ENCODE assay signal across 17 cellular contexts in the genomic region with DNA sequence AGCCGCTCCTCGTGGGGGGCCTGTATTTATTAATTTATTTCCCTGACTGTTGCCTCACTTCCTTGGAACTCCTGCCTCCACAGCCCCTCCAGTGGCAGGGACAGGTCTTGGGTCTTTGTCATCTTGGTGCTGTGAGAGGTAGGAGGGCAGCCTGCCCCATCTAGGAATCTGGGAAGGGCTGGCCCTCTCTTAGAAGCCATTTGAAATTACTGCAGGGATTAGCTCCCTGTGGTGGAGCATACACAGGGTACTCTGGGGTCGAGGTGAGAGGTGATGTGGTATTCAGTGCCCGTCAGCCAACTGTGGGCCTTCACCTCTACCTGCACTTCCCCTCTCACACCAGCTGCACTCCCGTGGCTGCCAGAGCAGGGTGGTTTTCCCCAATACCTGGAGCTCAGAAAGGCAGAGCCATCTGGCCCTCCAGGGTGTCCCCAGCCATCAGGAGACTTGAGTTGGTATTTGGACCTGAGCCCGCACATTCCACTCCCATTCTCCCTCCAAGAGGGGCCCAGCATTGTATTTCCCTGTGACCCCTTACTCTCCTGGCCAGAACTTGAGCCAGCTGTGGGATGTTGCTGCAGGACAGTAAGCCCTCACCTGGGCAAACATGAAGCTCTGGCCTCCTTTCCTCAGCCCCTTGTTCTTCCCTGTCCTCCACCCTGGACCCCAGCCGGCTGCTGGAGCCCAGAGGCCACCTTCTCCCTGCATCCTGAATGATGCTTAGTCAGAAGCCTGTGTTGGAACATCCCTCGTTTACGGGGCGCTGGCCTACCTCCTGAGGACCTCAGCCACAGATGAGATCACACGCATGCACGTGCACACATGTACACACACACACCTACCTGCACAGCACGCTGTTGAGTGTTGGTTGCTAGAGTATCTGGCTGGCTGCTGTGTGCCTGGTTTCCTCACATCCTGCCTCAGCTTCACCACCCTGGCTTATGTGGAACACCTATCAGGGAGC. TPM values are rescaled to one million over a fixed set of nuclear protein-coding genes. Genes with fewer than 3 reads are reported as not detected.
DNase-seq lines count a peak whose midpoint lies in the region; ATAC-seq, FAIRE-seq and TF ChIP-seq lines count a peak whose summit lies in the region.
"Had no signal": no experiment of that assay in that cellular context is flagged by ENCODE, and none has a peak within 500 bp of the region (broad histone marks: within the 10 kb centered on the region; RNA-seq: fewer than 3 reads in every experiment).

No MANE protein-coding gene starts in this region.

- TF ChIP-seq POLR2A in heart left ventricle (IDR thresholded peaks at IDR 0.05): no peak
- TF ChIP-seq POLR2A in spleen (IDR thresholded peaks at IDR 0.05): no peak

- no peaks in the 10 kb centered on the region for H3K27me3 ChIP-seq in cardiac muscle cell
- no peaks in the 10 kb centered on the region for H3K27me3 ChIP-seq in heart left ventricle
- no peaks in the 10 kb centered on the region for H3K27me3 ChIP-seq in keratinocyte (ENCODE audit: control insufficient read depth, extremely low read depth, insufficient read depth, low read length)
- H3K27me3 ChIP-seq in spleen (replicated peaks in 1 of 7): no peaks in the 10 kb centered on the region
- H3K27me3 ChIP-seq: uterus had no signal

- CTCF ChIA-PET in activated CD8-positive, alpha-beta T cell treated with anti-CD3 and anti-CD28 coated beads, Interleukin-2, amount 10 ng/mL, durations not matched to agents 7 days and 5 days (lab: Charles Lee): interaction anchor here (1.0 to 4.1 kb wide), 2 partner anchors 14 to 53 kb away, joined by 3 to 23 read pairs; partner anchors contain the start of gene MAPKBP1

- TF ChIP-seq CTCF in cardiac muscle cell (IDR thresholded peaks at IDR 0.05; ENCODE audit: low read depth, low read length): no peak
- TF ChIP-seq CTCF in heart left ventricle (IDR thresholded peaks at IDR 0.05): no peak
- no peak for TF ChIP-seq CTCF in keratinocyte (optimal IDR thresholded peaks at IDR 0.05 in 1 of 3, IDR thresholded peaks at IDR 0.05 in 1 of 3, conservative IDR thresholded peaks at IDR 0.05 in 1 of 3; ENCODE audit: extremely low read depth in 1 of 3, insufficient read depth in 2 of 3, low read length in 3 of 3)
- no peak for TF ChIP-seq CTCF in type B pancreatic cell (conservative IDR thresholded peaks at IDR 0.05)
- no peak for TF ChIP-seq CTCF in spleen (IDR thresholded peaks at IDR 0.05 in 8 of 11, conservative IDR thresholded peaks at IDR 0.05 in 3 of 11)

- dilution Hi-C loops in keratinocyte (cut with MboI; ENCODE audit: extremely low pct_ligation_motif_present, low sequenced_read_pairs): no loop called here

- H3K4me1 ChIP-seq in cardiac muscle cell (ENCODE audit: low read depth) (no peaks in the 10 kb centered on the region), heart left ventricle (peaks cover 0 to 19% (median 13%) of the 10 kb centered on the region in 12 donors), keratinocyte (ENCODE audit: control insufficient read depth, extremely low read depth, insufficient read depth, low read length) (peaks cover 41% of the 10 kb centered on the region), spleen (peaks cover 8 to 36% (median 25%) of the 10 kb centered on the region in 6 donors)

- H3K9ac ChIP-seq in keratinocyte (ENCODE audit: control insufficient read depth, extremely low read depth, insufficient read depth, low read length): peak overlapping the region; percentile 67

- no peaks in the 10 kb centered on the region for H3K9me3 Mint-ChIP-seq in activated CD8-positive, alpha-beta T cell treated with anti-CD3 and anti-CD28 coated beads, Interleukin-2, amount 10 ng/mL, durations not matched to agents 7 days and 5 days (ENCODE audit: insufficient read depth)
- no peaks in the 10 kb centered on the region for H3K9me3 Mint-ChIP-seq in type B pancreatic cell

- DNase-seq in cardiac muscle cell (ENCODE audit: low read depth in 1 of 2, low spot score in 1 of 2): no peak
- DNase-seq in heart left ventricle: no peak
- no peak for DNase-seq in activated CD8-positive, alpha-beta T cell treated with anti-CD3 and anti-CD28 coated beads, Interleukin-2, amount 10 ng/mL, durations not matched to agents 7 days and 5 days
- DNase-seq in keratinocyte (ENCODE audit: low read depth, low spot score): no peak
- DNase-seq in type B pancreatic cell (ENCODE audit: extremely low spot score, unreplicated experiment): no peak
- no peak for DNase-seq in stimulated activated CD8-positive, alpha-beta memory T cell treated with anti-CD3 and anti-CD28 coated beads, Interleukin-4, amount 100 ng/mL, for 48 hours
- DNase-seq in occipital lobe (lab: John Stamatoyannopoulos, UW): no peak
- DNase-seq in spleen: no peak
- DNase-seq: AML-193; mammary epithelial cell; NCI-H1694 treated with DMSO at 0.1 percent for 48 hours; NCI-H526 treated with DMSO at 0.1 percent for 48 hours; stimulated activated CD4-positive, alpha-beta T cell treated with anti-CD3 and anti-CD28 coated beads, Interleukin-15, amount 100 ng/mL, for 24 hours; T1000; uterus had no signal

- no peaks in the 10 kb centered on the region for H3K27me3 Mint-ChIP-seq in activated CD8-positive, alpha-beta T cell treated with anti-CD3 and anti-CD28 coated beads, Interleukin-2, amount 10 ng/mL, durations not matched to agents 7 days and 5 days (ENCODE audit: low read depth)
- H3K27me3 Mint-ChIP-seq in type B pancreatic cell: no peaks in the 10 kb centered on the region

- H3K4me3 ChIP-seq in cardiac muscle cell (no peak overlapping the region), heart left ventricle (no peak overlapping the region), keratinocyte (ENCODE audit: control insufficient read depth in 2 of 3, extremely low read depth in 1 of 3, insufficient read depth in 2 of 3, low read depth in 1 of 3, low read length in 3 of 3) (no peak overlapping the region), spleen (no peak overlapping the region)
- H3K4me3 ChIP-seq: coronary artery, GM12878, uterus had no signal

- FAIRE-seq in keratinocyte (lab: Jason Lieb, UNC): peak; percentile 82
- FAIRE-seq: GM12878 had no signal

- H3K27ac ChIP-seq in cardiac muscle cell (peak overlapping the region; percentile 36), heart left ventricle (no peak overlapping the region), keratinocyte (ENCODE audit: control insufficient read depth, insufficient read depth, low read length) (peak overlapping the region; percentile 83), spleen (no peak overlapping the region)
- H3K27ac ChIP-seq: coronary artery, uterus had no signal

- peaks cover 17% of the 10 kb centered on the region for H3K36me3 Mint-ChIP-seq in activated CD8-positive, alpha-beta T cell treated with anti-CD3 and anti-CD28 coated beads, Interleukin-2, amount 10 ng/mL, durations not matched to agents 7 days and 5 days (ENCODE audit: low read depth)
- no peaks in the 10 kb centered on the region for H3K36me3 Mint-ChIP-seq in type B pancreatic cell

- H3K79me2 ChIP-seq in keratinocyte (ENCODE audit: control insufficient read depth, insufficient read depth, low read length): peaks cover 6% of the 10 kb centered on the region

- H3K9me3 ChIP-seq in cardiac muscle cell (ENCODE audit: low read depth): no peaks in the 10 kb centered on the region
- no peaks in the 10 kb centered on the region for H3K9me3 ChIP-seq in heart left ventricle
- H3K9me3 ChIP-seq in keratinocyte (ENCODE audit: control insufficient read depth, low read depth, low read length): no peaks in the 10 kb centered on the region
- no peaks in the 10 kb centered on the region for H3K9me3 ChIP-seq in spleen
- H3K9me3 ChIP-seq: uterus had no signal

- no peak overlapping the region for H2AFZ ChIP-seq in keratinocyte (ENCODE audit: control insufficient read depth, low read length)

- WGBS in heart left ventricle, 4 donors: 72 to 79% (median 77%) methylated on average over 13 of the region's 13 CpGs
- 73 to 90% (median 79%) methylated on average over 12 to 13 of the region's 13 CpGs for WGBS in spleen, 5 donors

- peak overlapping the region; percentile 42 for H3K4me3 Mint-ChIP-seq in activated CD8-positive, alpha-beta T cell treated with anti-CD3 and anti-CD28 coated beads, Interleukin-2, amount 10 ng/mL, durations not matched to agents 7 days and 5 days
- H3K4me3 Mint-ChIP-seq in type B pancreatic cell: peak overlapping the region; percentile 73

- no peak for ATAC-seq in heart left ventricle
- ATAC-seq in activated CD8-positive, alpha-beta T cell treated with anti-CD3 and anti-CD28 coated beads, Interleukin-2, amount 10 ng/mL, durations not matched to agents 7 days and 5 days: no peak
- ATAC-seq: GM12878 had no signal

- peaks cover 27% of the 10 kb centered on the region for H3K4me1 Mint-ChIP-seq in activated CD8-positive, alpha-beta T cell treated with anti-CD3 and anti-CD28 coated beads, Interleukin-2, amount 10 ng/mL, durations not matched to agents 7 days and 5 days (ENCODE audit: low read depth)
- peaks cover 6% of the 10 kb centered on the region for H3K4me1 Mint-ChIP-seq in type B pancreatic cell (ENCODE audit: unreplicated experiment)

- H4K20me1 ChIP-seq in keratinocyte (ENCODE audit: control insufficient read depth, extremely low read depth, insufficient read depth, low read length): peaks cover 4% of the 10 kb centered on the region

- intact Hi-C loops in heart left ventricle (cut with DNase I) (loop anchor here in 6 of 10 donors (5.0 to 10.0 kb wide), 6 partner anchors 46 to 149 kb away; partner anchors contain the start of genes EHD4 (in 3 of the 6), SPTBN5 (in 2 of the 6) and MAPKBP1 (in 1 of the 6)), spleen (cut with DNase I; ENCODE audit: low total_unique reads) (no loop called here)

- H3K4me2 ChIP-seq in keratinocyte (ENCODE audit: control insufficient read depth, extremely low read depth, insufficient read depth, low read depth, low read length): no peak overlapping the region

- peaks cover 25% of the 10 kb centered on the region for H3K36me3 ChIP-seq in cardiac muscle cell
- H3K36me3 ChIP-seq in heart left ventricle: peaks cover 0 to 42% (median 31%) of the 10 kb centered on the region in 9 donors
- H3K36me3 ChIP-seq in keratinocyte (ENCODE audit: control insufficient read depth in 2 of 2, extremely low read depth in 1 of 2, insufficient read depth in 2 of 2, low read length in 2 of 2): peaks cover 35 to 52% of the 10 kb centered on the region in 2 experiments
- peaks cover 0 to 64% (median 29%) of the 10 kb centered on the region in 6 donors for H3K36me3 ChIP-seq in spleen
- H3K36me3 ChIP-seq: uterus had no signal

- no peaks in the 10 kb centered on the region for H3K9me1 ChIP-seq in keratinocyte (ENCODE audit: control insufficient read depth, extremely low read depth, insufficient read depth, low read length)

- POLR2A ChIA-PET in activated CD8-positive, alpha-beta T cell treated with anti-CD3 and anti-CD28 coated beads, Interleukin-2, amount 10 ng/mL, durations not matched to agents 7 days and 5 days (lab: Charles Lee): no interaction called here

- H3K27ac Mint-ChIP-seq in activated CD8-positive, alpha-beta T cell treated with anti-CD3 and anti-CD28 coated beads, Interleukin-2, amount 10 ng/mL, durations not matched to agents 7 days and 5 days: no peak overlapping the region
- peak overlapping the region; percentile 33 for H3K27ac Mint-ChIP-seq in type B pancreatic cell

RNA-seq across cellular contexts. Expression of gene JMJD7, which starts 2.0 kb away (rescaled TPM):
- 22.8 and 29.4 TPM in 2 replicates for total RNA-seq in cardiac muscle cell
- polyA plus RNA-seq in cardiac muscle cell: 17.4 and 27.6 TPM in 2 replicates
- 10 to 100 TPM in 6 of 9 donors, 1 to 10 TPM in 3; 5.4 to 17.9 (median 11.8) TPM for total RNA-seq in heart left ventricle
- polyA plus RNA-seq in heart left ventricle: 10 to 100 TPM in 1 of 2 donors, 1 to 10 TPM in 1; 7.3 to 20.6 TPM
- 10 to 100 TPM; 19.5 to 22.8 TPM for total RNA-seq in activated CD8-positive, alpha-beta T cell treated with anti-CD3 and anti-CD28 coated beads, Interleukin-2, amount 10 ng/mL, durations not matched to agents 7 days and 5 days
- polyA plus RNA-seq in keratinocyte: 7.8 to 8.2 TPM (median 7.8 TPM) in 3 replicates
- polyA plus RNA-seq in keratinocyte (2011; ENCODE audit: low read depth): 7.2 TPM
- polyA plus RNA-seq in keratinocyte (2011; cell fraction: cytosol; rRNA removed): 3.0 and 5.2 TPM in 2 replicates
- polyA plus RNA-seq in keratinocyte (2011; cell fraction: nucleus; rRNA removed): 2.9 and 5.3 TPM in 2 replicates
- polyA plus RNA-seq in keratinocyte (2012; ENCODE audit: low replicate concordance): 9.4 and 11.9 TPM in 2 replicates
- 2.1 to 5.8 TPM (median 3.3 TPM) in 3 replicates for polyA minus RNA-seq in keratinocyte
- polyA minus RNA-seq in keratinocyte (2011; cell fraction: cytosol; rRNA and poly(A)+ RNA removed): 5.2 TPM
- 1.8 TPM in 1 of 2 replicates, not detected in the other for polyA minus RNA-seq in keratinocyte (2011; cell fraction: nucleus; rRNA and poly(A)+ RNA removed)
- 29.0 and 51.7 TPM in 2 replicates for total RNA-seq in type B pancreatic cell (ENCODE audit: low replicate concordance)
- total RNA-seq in occipital lobe: 3.0 TPM
- 10 to 100 TPM in 5 of 7 donors, 1 to 10 TPM in 2; 3.2 to 20.1 (median 13.0) TPM for total RNA-seq in spleen
- 10 to 100 TPM in 1 of 3 donors, 1 to 10 TPM in 2; 5.2 to 10.9 (median 8.6) TPM for polyA plus RNA-seq in spleen

RNA-seq across cellular contexts. Expression of gene PLA2G4B, which starts 12.8 kb away (rescaled TPM):
- total RNA-seq in cardiac muscle cell (11.8 and 20.1 TPM in 2 replicates), heart left ventricle (1 to 10 TPM in 7 of 9 donors, under 1 TPM in 2; 0.38 to 6.0 (median 2.8) TPM), type B pancreatic cell (ENCODE audit: low replicate concordance) (17.7 and 19.9 TPM in 2 replicates), occipital lobe (2.5 TPM), spleen (10 to 100 TPM in 4 of 7 donors, 1 to 10 TPM in 3; 4.0 to 14.4 (median 10.2) TPM)
- polyA plus RNA-seq in cardiac muscle cell (29.1 and 32.3 TPM in 2 replicates), heart left ventricle (1 to 10 TPM; 1.4 to 4.1 TPM), keratinocyte (3.9 to 9.8 TPM (median 8.6 TPM) in 3 replicates), spleen (10 to 100 TPM; 10.6 to 20.8 (median 18.5) TPM)
- 10 to 100 TPM in 1 of 2 experiments, 1 to 10 TPM in 1; 8.9 to 13.1 TPM for total RNA-seq in activated CD8-positive, alpha-beta T cell treated with anti-CD3 and anti-CD28 coated beads, Interleukin-2, amount 10 ng/mL, durations not matched to agents 7 days and 5 days
- 16.9 TPM for polyA plus RNA-seq in keratinocyte (2011; ENCODE audit: low read depth)
- polyA plus RNA-seq in keratinocyte (2011; cell fraction: cytosol; rRNA removed): 1.2 and 1.3 TPM in 2 replicates
- polyA plus RNA-seq in keratinocyte (2011; cell fraction: nucleus; rRNA removed): 14.1 TPM in 2 replicates
- polyA plus RNA-seq in keratinocyte (2012; ENCODE audit: low replicate concordance): 1.9 and 50.8 TPM in 2 replicates
- polyA minus RNA-seq in keratinocyte: 0.92 to 6.6 TPM (median 6.6 TPM) in 3 replicates
- polyA minus RNA-seq in keratinocyte (2011; cell fraction: cytosol; rRNA and poly(A)+ RNA removed): 2.1 TPM
- 7.7 and 8.4 TPM in 2 replicates for polyA minus RNA-seq in keratinocyte (2011; cell fraction: nucleus; rRNA and poly(A)+ RNA removed)

RNA-seq across cellular contexts. Expression of gene MAPKBP1, which starts 51.6 kb away (rescaled TPM):
- total RNA-seq in cardiac muscle cell: 59.5 and 109 TPM in 2 replicates
- polyA plus RNA-seq in cardiac muscle cell: 37.7 and 55.0 TPM in 2 replicates
- total RNA-seq in heart left ventricle: 10 to 100 TPM; 12.0 to 20.5 (median 14.8) TPM
- 10 to 100 TPM in 1 of 2 donors, 1 to 10 TPM in 1; 6.3 to 17.0 TPM for polyA plus RNA-seq in heart left ventricle
- 10 to 100 TPM; 30.4 to 30.9 TPM for total RNA-seq in activated CD8-positive, alpha-beta T cell treated with anti-CD3 and anti-CD28 coated beads, Interleukin-2, amount 10 ng/mL, durations not matched to agents 7 days and 5 days
- polyA plus RNA-seq in keratinocyte: 11.3 to 22.2 TPM (median 18.3 TPM) in 3 replicates
- 9.8 TPM for polyA plus RNA-seq in keratinocyte (2011; ENCODE audit: low read depth)
- polyA plus RNA-seq in keratinocyte (2011; cell fraction: cytosol; rRNA removed): 7.7 and 34.7 TPM in 2 replicates
- polyA plus RNA-seq in keratinocyte (2011; cell fraction: nucleus; rRNA removed): 72.2 and 89.6 TPM in 2 replicates
- polyA plus RNA-seq in keratinocyte (2012; ENCODE audit: low replicate concordance): 20.7 and 24.2 TPM in 2 replicates
- polyA minus RNA-seq in keratinocyte: 61.9 to 98.7 TPM (median 65.0 TPM) in 3 replicates
- polyA minus RNA-seq in keratinocyte (2011; cell fraction: cytosol; rRNA and poly(A)+ RNA removed): 18.2 TPM
- polyA minus RNA-seq in keratinocyte (2011; cell fraction: nucleus; rRNA and poly(A)+ RNA removed): 61.8 and 96.3 TPM in 2 replicates
- total RNA-seq in type B pancreatic cell (ENCODE audit: low replicate concordance): 21.1 and 34.8 TPM in 2 replicates
- 32.4 TPM for total RNA-seq in occipital lobe
- total RNA-seq in spleen: 10 to 100 TPM; 19.9 to 44.5 (median 37.4) TPM
- polyA plus RNA-seq in spleen: 10 to 100 TPM in 2 of 3 donors, 1 to 10 TPM in 1; 2.4 to 16.6 (median 12.5) TPM

Comparison
In these comparisons a context has a peak if more than half of its experiments do, and no peak if none do; other contexts are left out.
1. H3K27ac ChIP-seq: peak in cardiac muscle cell (single experiment) and keratinocyte (single experiment); none in heart left ventricle (0 of 12) and spleen (0 of 8).